In the genomic region with DNA sequence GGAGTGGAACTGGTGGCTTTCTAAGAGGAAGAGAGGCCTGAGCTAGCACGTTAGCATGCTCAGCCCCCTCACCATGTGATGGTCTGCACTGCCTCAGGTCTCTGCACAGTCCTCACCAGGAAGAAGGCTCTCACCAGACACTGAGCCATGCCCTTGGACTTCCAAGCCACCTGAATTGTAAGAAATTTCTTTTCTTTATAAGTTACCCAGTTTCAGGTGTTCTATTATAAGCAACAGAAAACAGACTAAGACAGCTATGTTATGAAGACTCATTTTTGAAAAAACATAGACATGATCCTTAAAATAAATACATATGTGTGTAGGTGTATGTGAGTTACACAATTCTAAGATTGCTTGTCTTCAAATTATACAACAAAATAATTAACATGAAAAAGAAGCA, we compare ENCODE assay signal across 13 cellular contexts.
DNase-seq lines count a peak whose midpoint lies in the region; ATAC-seq lines count a peak whose summit lies in the region.
"Had no signal": no experiment of that assay in that cellular context is flagged by ENCODE, and none has a peak within 500 bp of the region (broad histone marks: within the 10 kb centered on the region; RNA-seq: fewer than 3 reads in every experiment).

No MANE protein-coding gene starts in this region.

- H3K36me3 Mint-ChIP-seq in T-helper 2 cell treated with Interferon-gamma antibody and Interleukin-4, amounts not matched to agents 5 μg/mL and 100 μg/mL, for 36 hours (ENCODE audit: low read depth) = no peaks in the 10 kb centered on the region

- H3K4me1 Mint-ChIP-seq in T-helper 2 cell treated with Interferon-gamma antibody and Interleukin-4, amounts not matched to agents 5 μg/mL and 100 μg/mL, for 36 hours (ENCODE audit: low read depth) = peaks cover 16% of the 10 kb centered on the region

- DNase-seq in T-helper 2 cell treated with Interferon-gamma antibody and Interleukin-4, amounts not matched to agents 5 μg/mL and 100 μg/mL, for 36 hours (ENCODE audit: low spot score) = no peak
- DNase-seq in T-helper 2 cell (no peak), pons (ENCODE audit: low spot score) (no peak), epidermal melanocyte (ENCODE audit: insufficient read length, low spot score) (no peak), NK-92 (lab: John Stamatoyannopoulos, UW; ENCODE audit: unreplicated experiment) (no peak)
- DNase-seq: 8988T, GOT3, NCI-H774, trophoblast cell had no signal

- peak overlapping the region; percentile 49 for H3K27ac Mint-ChIP-seq in T-helper 2 cell treated with Interferon-gamma antibody and Interleukin-4, amounts not matched to agents 5 μg/mL and 100 μg/mL, for 36 hours

- H3K27ac ChIP-seq in angular gyrus (ENCODE audit: low read depth, low read length) = peak overlapping the region; percentile 22
- H3K27ac ChIP-seq: parathyroid adenoma had no signal

- no peak overlapping the region for H3K4me3 Mint-ChIP-seq in T-helper 2 cell treated with Interferon-gamma antibody and Interleukin-4, amounts not matched to agents 5 μg/mL and 100 μg/mL, for 36 hours

- H3K27me3 Mint-ChIP-seq in T-helper 2 cell treated with Interferon-gamma antibody and Interleukin-4, amounts not matched to agents 5 μg/mL and 100 μg/mL, for 36 hours (ENCODE audit: low read depth) = peaks cover 27% of the 10 kb centered on the region

- ATAC-seq in GM21528 (IDR thresholded peaks at IDR 0.05; ENCODE audit: low FRiP score, unreplicated experiment) = peak; percentile 57
- peak; percentile 47 for ATAC-seq in HG03095 (IDR thresholded peaks at IDR 0.05; ENCODE audit: unreplicated experiment)

- no peaks in the 10 kb centered on the region for H3K9me3 Mint-ChIP-seq in T-helper 2 cell treated with Interferon-gamma antibody and Interleukin-4, amounts not matched to agents 5 μg/mL and 100 μg/mL, for 36 hours
